In genomic region chr17:45584092-45585036, GRCh38 we compare ENCODE assay signal across 8 cellular contexts.
DNase-seq lines count a peak whose midpoint lies in the region; ATAC-seq and TF ChIP-seq lines count a peak whose summit lies in the region.

No MANE protein-coding gene starts in this region.

- peak overlapping the region; percentile 91 for H3K27ac Mint-ChIP-seq in activated CD4-positive, alpha-beta memory T cell treated with anti-CD3 and anti-CD28 coated beads for 36 hours
- peak overlapping the region; percentile 97 for H3K27ac Mint-ChIP-seq in endothelial cell (ENCODE audit: unreplicated experiment)

- peaks cover 6% of the 10 kb centered on the region for H3K27me3 Mint-ChIP-seq in activated CD4-positive, alpha-beta memory T cell treated with anti-CD3 and anti-CD28 coated beads for 36 hours
- H3K27me3 Mint-ChIP-seq in endothelial cell (ENCODE audit: unreplicated experiment) = peaks cover 8% of the 10 kb centered on the region

- peaks cover 7% of the 10 kb centered on the region for H3K36me3 Mint-ChIP-seq in activated CD4-positive, alpha-beta memory T cell treated with anti-CD3 and anti-CD28 coated beads for 36 hours
- H3K36me3 Mint-ChIP-seq in endothelial cell (ENCODE audit: low read depth, unreplicated experiment) = peaks cover 30% of the 10 kb centered on the region

- ATAC-seq in GM19463 (IDR thresholded peaks at IDR 0.05; ENCODE audit: unreplicated experiment) = peak; percentile 58

- CTCF ChIA-PET in activated CD4-positive, alpha-beta memory T cell treated with anti-CD3 and anti-CD28 coated beads for 36 hours (lab: Charles Lee) = no interaction called here

- H3K4me3 ChIP-seq in AG10803 (ENCODE audit: low read length) = peak overlapping the region; percentile 98

- no peaks in the 10 kb centered on the region for H3K9me3 Mint-ChIP-seq in activated CD4-positive, alpha-beta memory T cell treated with anti-CD3 and anti-CD28 coated beads for 36 hours
- H3K9me3 Mint-ChIP-seq in endothelial cell (ENCODE audit: unreplicated experiment) = no peaks in the 10 kb centered on the region

- H3K4me3 Mint-ChIP-seq in activated CD4-positive, alpha-beta memory T cell treated with anti-CD3 and anti-CD28 coated beads for 36 hours = peak overlapping the region; percentile 99
- peak overlapping the region; percentile 95 for H3K4me3 Mint-ChIP-seq in endothelial cell (ENCODE audit: unreplicated experiment)

- H3K4me1 Mint-ChIP-seq in activated CD4-positive, alpha-beta memory T cell treated with anti-CD3 and anti-CD28 coated beads for 36 hours (ENCODE audit: low read depth) = peaks cover 38% of the 10 kb centered on the region
- peaks cover 15% of the 10 kb centered on the region for H3K4me1 Mint-ChIP-seq in endothelial cell (ENCODE audit: unreplicated experiment)

- intact Hi-C loops in activated CD4-positive, alpha-beta memory T cell treated with anti-CD3 and anti-CD28 coated beads for 36 hours (cut with micrococcal nuclease) = loop anchor here (1.0 kb wide), 1 partner anchor 610 kb away; no protein-coding TSS in a partner anchor

- no peak for TF ChIP-seq CTCF in AG10803 (conservative IDR thresholded peaks at IDR 0.05; ENCODE audit: low read length)
- TF ChIP-seq CTCF in endothelial cell (IDR thresholded peaks at IDR 0.05; ENCODE audit: unreplicated experiment) = peak; percentile 9

- POLR2A ChIA-PET in activated CD4-positive, alpha-beta memory T cell treated with anti-CD3 and anti-CD28 coated beads for 36 hours (lab: Charles Lee) = no interaction called here

- DNase-seq in AG10803 (ENCODE audit: low read depth) (peak; percentile 42), HK-2 (ENCODE audit: unreplicated experiment) (peak; percentile 84), endothelial cell (ENCODE audit: low spot score) (peak; percentile 65), mucosa of gallbladder (ENCODE audit: low spot score) (peak; percentile 65), amniotic stem cell (lab: John Stamatoyannopoulos, UW) (no peak)
- DNase-seq in activated CD4-positive, alpha-beta memory T cell treated with anti-CD3 and anti-CD28 coated beads for 36 hours = peak; percentile 71
- peak; percentile 40 for DNase-seq in stimulated activated CD8-positive, alpha-beta memory T cell treated with anti-CD3 and anti-CD28 coated beads, Interleukin-7, amount 100 ng/mL, for 24 hours (ENCODE audit: low read depth)
